ENCODE assay signal across 10 cellular contexts in the genomic region with DNA sequence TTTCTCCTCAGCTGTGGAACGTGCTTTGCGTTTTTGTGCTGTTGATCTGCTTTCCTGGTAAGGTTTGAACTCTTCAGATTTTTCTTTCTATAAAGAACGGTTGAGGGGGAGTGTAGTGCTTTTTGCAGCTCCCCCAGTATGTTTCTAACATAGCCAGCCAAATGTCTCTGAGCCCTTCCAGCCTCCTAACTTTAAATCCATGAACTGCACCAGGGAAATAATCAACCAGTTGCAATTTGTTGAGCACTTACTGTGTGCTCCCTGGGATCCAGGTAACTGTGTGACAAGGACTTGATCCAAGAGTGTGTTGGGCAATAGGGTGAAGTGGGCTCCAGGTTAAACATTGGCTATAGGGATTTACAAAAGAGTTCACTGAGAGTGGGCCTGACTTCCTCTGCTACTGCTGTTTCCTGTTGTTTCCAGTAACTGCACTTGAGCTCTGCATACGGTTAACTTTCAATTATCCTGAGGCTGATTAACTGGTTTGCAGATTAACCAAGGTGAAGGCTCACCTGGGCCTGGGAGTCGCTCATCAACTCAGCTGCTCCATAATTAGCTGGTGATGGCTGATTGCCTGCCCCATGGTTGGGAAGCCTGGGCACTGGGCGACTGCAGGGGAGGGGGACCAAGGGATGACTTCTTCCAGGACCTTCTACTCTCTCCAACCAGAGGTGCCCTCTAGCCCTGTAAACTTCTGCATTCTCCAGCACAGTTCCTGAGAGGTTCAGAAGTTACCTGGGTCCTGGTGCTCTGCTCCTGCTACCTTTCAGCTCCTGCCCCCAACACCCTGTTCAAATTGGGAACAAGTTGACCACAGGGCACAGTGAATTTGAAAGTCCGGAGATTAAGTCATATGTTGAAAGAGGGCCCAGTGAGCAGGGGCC. TPM values are rescaled to one million over a fixed set of nuclear protein-coding genes. Genes with fewer than 3 reads are reported as not detected.
A peak's percentile ranks its signal among the peaks of the same experiment; 100 is the strongest.
DNase-seq lines count a peak whose midpoint lies in the region; ATAC-seq, FAIRE-seq and TF ChIP-seq lines count a peak whose summit lies in the region.
"Had no signal": no experiment of that assay in that cellular context is flagged by ENCODE, and none has a peak within 500 bp of the region (broad histone marks: within the 10 kb centered on the region; RNA-seq: fewer than 3 reads in every experiment).

No MANE protein-coding gene starts in this region.

- TF ChIP-seq POLR2A in stomach (IDR thresholded peaks at IDR 0.05), result no peak

- no peaks in the 10 kb centered on the region for H3K9me3 ChIP-seq in kidney (ENCODE audit: control insufficient read depth in 1 of 2, low read length in 2 of 2)
- H3K9me3 ChIP-seq in stomach, result no peaks in the 10 kb centered on the region

- DNase-seq in RWPE1 (ENCODE audit: low spot score), result no peak
- no peak for DNase-seq in kidney
- DNase-seq in stomach, result no peak
- no peak for DNase-seq in NCI-H446 (lab: John Stamatoyannopoulos, UW)
- DNase-seq in GM03348 (ENCODE audit: low spot score), result no peak
- DNase-seq in SK-N-DZ (ENCODE audit: low spot score), result no peak
- no peak for DNase-seq in NOMO-1 treated with DMSO at 0.1 percent for 48 hours (lab: John Stamatoyannopoulos, UW; ENCODE audit: unreplicated experiment)
- DNase-seq: NCI-H187 treated with DMSO at 0.1 percent for 48 hours had no signal

- H3K27me3 ChIP-seq in stomach, result no peaks in the 10 kb centered on the region

- H3K4me3 ChIP-seq in kidney (ENCODE audit: low read length in 2 of 2) (peak overlapping the region in 1 of 2 donors; percentile 30), stomach (no peak overlapping the region)

- CTCF ChIA-PET in RWPE1 (lab: Yijun Ruan, JAX), result no interaction called here

- 59 to 89% (median 80%) methylated on average over 7 of the region's 7 CpGs for WGBS in stomach, 5 donors

- peak; percentile 50 for ATAC-seq in GM19467 (IDR thresholded peaks at IDR 0.05; ENCODE audit: unreplicated experiment)

- peak overlapping the region; percentile 95 for H3K27ac ChIP-seq in RWPE1
- peak overlapping the region; percentile 92 to 94 for H3K27ac ChIP-seq in kidney (ENCODE audit: low read depth in 2 of 2, low read length in 2 of 2)
- peak overlapping the region; percentile 84 to 89 (median 84) for H3K27ac ChIP-seq in stomach

- no peak for TF ChIP-seq EP300 in stomach (IDR thresholded peaks at IDR 0.05)

- H3K4me1 ChIP-seq in kidney (ENCODE audit: control insufficient read depth in 1 of 2, insufficient read depth in 1 of 2, low read depth in 1 of 2, low read length in 2 of 2), result peaks cover 47 to 59% of the 10 kb centered on the region in 2 donors
- peaks cover 38 to 65% (median 51%) of the 10 kb centered on the region in 4 donors for H3K4me1 ChIP-seq in stomach

- POLR2A ChIA-PET in RWPE1 (lab: Yijun Ruan, JAX; ENCODE audit: low non-redundant PET), result no interaction called here

- TF ChIP-seq CTCF in RWPE1 (conservative IDR thresholded peaks at IDR 0.05; ENCODE audit: low read depth), result no peak
- no peak for TF ChIP-seq CTCF in kidney (IDR thresholded peaks at IDR 0.05; ENCODE audit: borderline replicate concordance, extremely low read depth, insufficient read depth)
- TF ChIP-seq CTCF in stomach (IDR thresholded peaks at IDR 0.05), result no peak

- peak overlapping the region in 1 of 2 donors; percentile 59 for H3K9ac ChIP-seq in kidney (ENCODE audit: low read length in 2 of 2)

- peak; percentile 39 for FAIRE-seq in kidney (lab: Jason Lieb, UNC)
- FAIRE-seq: keratinocyte had no signal

- intact Hi-C loops in kidney (cut with DNase I), result no loop called here
- intact Hi-C loops in stomach (cut with DNase I; ENCODE audit: low total_unique reads), result no loop called here

- peaks cover 0 to 3% of the 10 kb centered on the region in 2 donors for H3K36me3 ChIP-seq in kidney (ENCODE audit: control insufficient read depth in 1 of 2, insufficient read depth in 2 of 2, low read length in 2 of 2)
- H3K36me3 ChIP-seq in stomach, result no peaks in the 10 kb centered on the region

RNA-seq across cellular contexts. Expression of a gene that starts 19.5 kb away (rescaled TPM):
- total RNA-seq in kidney (38.4 TPM), stomach (10 to 100 TPM in 3 of 5 donors, 1 to 10 TPM in 2; 2.3 to 42.4 (median 12.9) TPM)
- polyA plus RNA-seq in kidney (ENCODE audit: insufficient read depth, low read depth, low replicate concordance) (9.1 TPM), stomach (10 to 100 TPM in 1 of 3 donors, 1 to 10 TPM in 2; 1.6 to 10.6 (median 2.9) TPM)
- 3.2 and 4.0 TPM in 2 replicates for polyA plus RNA-seq in SK-N-DZ (2014; cell fraction: cytosol; rRNA removed)
- 3.1 and 9.2 TPM in 2 replicates for polyA plus RNA-seq in SK-N-DZ (2014; cell fraction: nucleus; rRNA removed)
